ENCODE assay signal across 10 cellular contexts in the genomic region with DNA sequence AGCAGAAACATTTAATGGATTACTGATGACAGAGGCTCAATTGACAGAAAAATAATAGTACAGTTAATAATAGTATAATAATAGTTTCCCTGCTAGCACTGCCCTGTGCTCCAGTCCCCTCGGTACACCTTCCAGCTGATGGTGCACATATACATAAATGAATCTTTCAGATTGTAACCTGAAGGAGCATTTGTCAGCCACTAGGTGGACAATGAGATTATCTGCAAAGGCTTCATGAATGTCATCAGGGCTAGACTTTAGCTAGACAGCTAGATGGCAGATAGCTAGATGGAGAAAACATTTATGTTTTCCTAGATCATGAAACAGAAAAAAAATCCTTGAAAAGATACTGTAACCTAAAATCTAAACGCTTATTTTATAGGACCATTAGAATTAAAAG.
DNase-seq lines count a peak whose midpoint lies in the region; ATAC-seq and TF ChIP-seq lines count a peak whose summit lies in the region.
"Had no signal": no experiment of that assay in that cellular context is flagged by ENCODE, and none has a peak within 500 bp of the region (broad histone marks: within the 10 kb centered on the region; RNA-seq: fewer than 3 reads in every experiment).

No MANE protein-coding gene starts in this region.

- TF ChIP-seq POLR2A in spleen (IDR thresholded peaks at IDR 0.05) = no peak

- no peak for DNase-seq in GM10248 (ENCODE audit: extremely low spot score)
- DNase-seq in astrocyte of the spinal cord (ENCODE audit: low read depth, low spot score) = peak; percentile 18
- no peak for DNase-seq in endothelial cell (ENCODE audit: low spot score)
- no peak for DNase-seq in spleen
- DNase-seq in T-helper 2 cell treated with Interferon-gamma antibody and Interleukin-4, amounts not matched to agents 5 μg/mL and 100 μg/mL, for 36 hours (ENCODE audit: low spot score) = no peak
- DNase-seq in caudate nucleus (lab: John Stamatoyannopoulos, UW) = no peak
- DNase-seq: IMR-90 had no signal

- POLR2A ChIA-PET in GM10248 (lab: Yijun Ruan, JAX) = no interaction called here

- H3K4me1 Mint-ChIP-seq in endothelial cell (ENCODE audit: unreplicated experiment) = no peaks in the 10 kb centered on the region
- peaks cover 2% of the 10 kb centered on the region for H3K4me1 Mint-ChIP-seq in T-helper 2 cell treated with Interferon-gamma antibody and Interleukin-4, amounts not matched to agents 5 μg/mL and 100 μg/mL, for 36 hours (ENCODE audit: low read depth)

- H3K27ac Mint-ChIP-seq in endothelial cell (ENCODE audit: unreplicated experiment) = no peak overlapping the region
- no peak overlapping the region for H3K27ac Mint-ChIP-seq in T-helper 2 cell treated with Interferon-gamma antibody and Interleukin-4, amounts not matched to agents 5 μg/mL and 100 μg/mL, for 36 hours

- TF ChIP-seq CTCF in GM10248 (IDR thresholded peaks at IDR 0.05; ENCODE audit: control extremely low read depth, extremely low read depth, low read depth, missing control alignments) (peak; percentile 37), astrocyte of the spinal cord (IDR thresholded peaks at IDR 0.05; ENCODE audit: low read depth, low read length) (peak; percentile 51), endothelial cell (IDR thresholded peaks at IDR 0.05; ENCODE audit: unreplicated experiment) (no peak), spleen (IDR thresholded peaks at IDR 0.05 in 8 of 11, conservative IDR thresholded peaks at IDR 0.05 in 3 of 11) (peak in 2 of 11 experiments; percentile 12 to 24)

- H3K4me1 ChIP-seq in spleen = no peaks in the 10 kb centered on the region

- H3K9me3 Mint-ChIP-seq in endothelial cell (ENCODE audit: unreplicated experiment) = peaks cover 25% of the 10 kb centered on the region
- H3K9me3 Mint-ChIP-seq in T-helper 2 cell treated with Interferon-gamma antibody and Interleukin-4, amounts not matched to agents 5 μg/mL and 100 μg/mL, for 36 hours = no peaks in the 10 kb centered on the region

- intact Hi-C loops in spleen (cut with DNase I; ENCODE audit: low total_unique reads) = no loop called here

- WGBS in spleen, 5 donors = 74 to 82% (median 76%) methylated on average over 2 of the region's 2 CpGs

- no peaks in the 10 kb centered on the region for H3K36me3 Mint-ChIP-seq in endothelial cell (ENCODE audit: low read depth, unreplicated experiment)
- no peaks in the 10 kb centered on the region for H3K36me3 Mint-ChIP-seq in T-helper 2 cell treated with Interferon-gamma antibody and Interleukin-4, amounts not matched to agents 5 μg/mL and 100 μg/mL, for 36 hours (ENCODE audit: low read depth)

- in situ Hi-C loops in astrocyte of the spinal cord (cut with HindIII; ENCODE audit: low sequenced_read_pairs) = no loop called here

- H3K27me3 Mint-ChIP-seq in endothelial cell (ENCODE audit: unreplicated experiment) = no peaks in the 10 kb centered on the region
- H3K27me3 Mint-ChIP-seq in T-helper 2 cell treated with Interferon-gamma antibody and Interleukin-4, amounts not matched to agents 5 μg/mL and 100 μg/mL, for 36 hours (ENCODE audit: low read depth) = no peaks in the 10 kb centered on the region

- H3K9me3 ChIP-seq in spleen = peaks cover 0 to 6% (median 0%) of the 10 kb centered on the region in 8 donors

- peak; percentile 87 for ATAC-seq in GM19468 (IDR thresholded peaks at IDR 0.05; ENCODE audit: extremely low read depth, unreplicated experiment)
- ATAC-seq in HG03439 (IDR thresholded peaks at IDR 0.05; ENCODE audit: unreplicated experiment) = peak; percentile 93

- no peak overlapping the region for H3K4me3 Mint-ChIP-seq in endothelial cell (ENCODE audit: unreplicated experiment)
- H3K4me3 Mint-ChIP-seq in T-helper 2 cell treated with Interferon-gamma antibody and Interleukin-4, amounts not matched to agents 5 μg/mL and 100 μg/mL, for 36 hours = no peak overlapping the region

- CTCF ChIA-PET in GM10248 (lab: Yijun Ruan, JAX) = interaction anchor here (1.0 to 1.9 kb wide), 7 partner anchors 9 to 829 kb away, joined by 3 to 8 read pairs (median 4); no protein-coding TSS in a partner anchor

- H3K27ac ChIP-seq in spleen (no peak overlapping the region), caudate nucleus (ENCODE audit: low read depth, low read length) (no peak overlapping the region)
- H3K27ac ChIP-seq: epithelial cell of prostate had no signal

- H3K36me3 ChIP-seq in spleen = no peaks in the 10 kb centered on the region

- no peaks in the 10 kb centered on the region for H3K27me3 ChIP-seq in spleen (replicated peaks in 1 of 7)

- H3K4me3 ChIP-seq in astrocyte of the spinal cord (ENCODE audit: low read depth, low read length) (no peak overlapping the region), spleen (no peak overlapping the region)
